In the genomic region with DNA sequence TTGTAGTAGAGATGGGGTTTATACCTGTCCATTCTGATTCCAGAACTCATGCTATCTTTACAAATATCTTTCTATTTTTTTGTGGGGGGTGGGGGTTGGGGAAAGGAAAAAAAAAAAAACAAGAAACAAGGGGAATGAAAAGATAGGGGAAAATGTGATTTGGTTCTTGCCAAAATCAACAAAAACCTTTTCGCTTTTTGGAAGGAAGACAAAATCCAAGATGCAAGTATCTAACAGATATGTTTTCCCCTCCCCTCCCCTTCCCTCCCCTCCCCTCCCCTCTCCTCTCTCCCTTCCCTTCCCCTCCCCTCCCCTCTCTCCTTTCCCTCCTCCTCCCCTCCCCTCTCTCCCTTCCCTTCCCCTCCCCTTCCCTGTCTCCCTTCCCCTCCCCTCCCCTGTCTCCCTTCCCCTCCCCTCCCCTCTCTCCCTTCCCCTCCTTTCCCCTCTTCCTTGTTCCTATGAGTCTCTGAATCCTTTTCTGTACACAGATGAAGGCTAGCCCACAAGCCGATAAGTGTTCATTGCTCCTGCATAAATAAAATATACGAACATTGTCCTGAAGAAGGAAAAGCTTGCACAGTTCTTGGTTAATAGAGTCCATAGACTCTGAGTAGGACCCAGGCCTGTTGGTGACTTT, we compare ENCODE assay signal across 6 cellular contexts.
"Had no signal": no experiment of that assay in that cellular context is flagged by ENCODE, and none has a peak within 500 bp of the region (broad histone marks: within the 10 kb centered on the region; RNA-seq: fewer than 3 reads in every experiment).

No MANE protein-coding gene starts in this region.

- H3K4me2 ChIP-seq: KMS-11 had no signal

- H3K9ac ChIP-seq: KMS-11 had no signal

- H3K27ac ChIP-seq: HL-60, KMS-11 had no signal

- DNase-seq: IMR-90, KBM-7, KG1 had no signal

- FAIRE-seq: HTR-8/SVneo had no signal
